In genomic region chr19:19602136-19602712, GRCh38 we compare ENCODE assay signal across 16 cellular contexts. TPM values are rescaled to one million over a fixed set of nuclear protein-coding genes. Genes with fewer than 3 reads are reported as not detected.
A peak's percentile ranks its signal among the peaks of the same experiment; 100 is the strongest.
DNase-seq lines count a peak whose midpoint lies in the region; ATAC-seq and TF ChIP-seq lines count a peak whose summit lies in the region.
"Had no signal": no experiment of that assay in that cellular context is flagged by ENCODE, and none has a peak within 500 bp of the region (broad histone marks: within the 10 kb centered on the region; RNA-seq: fewer than 3 reads in every experiment).

No MANE protein-coding gene starts in this region.

- H2AFZ ChIP-seq in OCI-LY1 (ENCODE audit: low read length): no peak overlapping the region

- no peaks in the 10 kb centered on the region for H3K79me2 ChIP-seq in OCI-LY1 (ENCODE audit: insufficient read depth, low read length)

- peaks cover 29% of the 10 kb centered on the region for H3K36me3 Mint-ChIP-seq in CD4-positive, alpha-beta T cell (ENCODE audit: low read depth)
- peaks cover 9% of the 10 kb centered on the region for H3K36me3 Mint-ChIP-seq in activated T-cell treated with anti-CD3 and anti-CD28 coated beads, Interleukin-2, amount 50 U/mL, for 4 hours (ENCODE audit: insufficient read depth)

- H4K20me1 ChIP-seq in OCI-LY1 (ENCODE audit: insufficient read depth, low read length): no peaks in the 10 kb centered on the region

- peak overlapping the region; percentile 95 for H3K27ac Mint-ChIP-seq in CD4-positive, alpha-beta T cell
- H3K27ac Mint-ChIP-seq: B cell, HFFc6 had no signal

- H3K4me2 ChIP-seq in OCI-LY1 (ENCODE audit: low read length): no peak overlapping the region

- no peaks in the 10 kb centered on the region for H3K27me3 ChIP-seq in CD4-positive, alpha-beta T cell (ENCODE audit: control insufficient read depth, insufficient read depth, low read length)
- H3K27me3 ChIP-seq in OCI-LY1 (ENCODE audit: insufficient read depth, low read length): no peaks in the 10 kb centered on the region
- H3K27me3 ChIP-seq in esophagus (ENCODE audit: control insufficient read depth in 1 of 2, insufficient read depth in 2 of 2, low read length in 2 of 2): no peaks in the 10 kb centered on the region
- H3K27me3 ChIP-seq: dorsolateral prefrontal cortex, gastrocnemius medialis had no signal

- H3K36me3 ChIP-seq in OCI-LY1 (ENCODE audit: insufficient read depth, low read length): peaks cover 10% of the 10 kb centered on the region; the same call in 1 of the 2 replicates
- H3K36me3 ChIP-seq in esophagus (ENCODE audit: control insufficient read depth in 2 of 2, insufficient read depth in 2 of 2, low read length in 1 of 2): no peaks in the 10 kb centered on the region
- H3K36me3 ChIP-seq: gastrocnemius medialis had no signal

- H3K27me3 Mint-ChIP-seq in CD4-positive, alpha-beta T cell: no peaks in the 10 kb centered on the region
- no peaks in the 10 kb centered on the region for H3K27me3 Mint-ChIP-seq in activated T-cell treated with anti-CD3 and anti-CD28 coated beads, Interleukin-2, amount 50 U/mL, for 4 hours (ENCODE audit: low read depth)
- H3K27me3 Mint-ChIP-seq: B cell had no signal

- H3K27ac ChIP-seq in CD4-positive, alpha-beta T cell (ENCODE audit: low read depth, low read length): peak overlapping the region; percentile 80
- peak overlapping the region; percentile 93 for H3K27ac ChIP-seq in OCI-LY1 (ENCODE audit: low read depth, low read length, poor library complexity, severe bottlenecking)
- peak overlapping the region; percentile 9 to 67 for H3K27ac ChIP-seq in esophagus (ENCODE audit: low read depth in 2 of 2, low read length in 1 of 2)
- H3K27ac ChIP-seq: dorsolateral prefrontal cortex, gastrocnemius medialis, VCaP had no signal

- H3K4me3 ChIP-seq in OCI-LY1 (ENCODE audit: low read depth, low read length, poor library complexity, severe bottlenecking): no peak overlapping the region
- no peak overlapping the region for H3K4me3 ChIP-seq in esophagus (ENCODE audit: low read depth in 1 of 2, low read length in 2 of 2)
- H3K4me3 ChIP-seq: dorsolateral prefrontal cortex, gastrocnemius medialis had no signal

- 60 to 65% methylated on average over 9 of the region's 9 CpGs for WGBS in esophagus, 2 donors

- ATAC-seq in CD4-positive, alpha-beta T cell (ENCODE audit: poor library complexity): peak; percentile 8
- ATAC-seq in activated T-cell treated with anti-CD3 and anti-CD28 coated beads, Interleukin-2, amount 50 U/mL, for 4 hours: no peak
- no peak for ATAC-seq in HG02798 (IDR thresholded peaks at IDR 0.05; ENCODE audit: poor library complexity, unreplicated experiment)
- ATAC-seq: gastrocnemius medialis had no signal

- CTCF ChIA-PET in CD4-positive, alpha-beta T cell (lab: Charles Lee): interaction anchor here (1.0 to 2.2 kb wide), 3 partner anchors 40 to 70 kb away, joined by 3 to 9 read pairs (median 3); no protein-coding TSS in a partner anchor

- peak overlapping the region; percentile 72 for H3K4me3 Mint-ChIP-seq in CD4-positive, alpha-beta T cell
- H3K4me3 Mint-ChIP-seq in activated T-cell treated with anti-CD3 and anti-CD28 coated beads, Interleukin-2, amount 50 U/mL, for 4 hours: peak overlapping the region; percentile 42
- H3K4me3 Mint-ChIP-seq: B cell, HFFc6 had no signal

- H3K9ac ChIP-seq in OCI-LY1 (ENCODE audit: low read length): no peak overlapping the region

- TF ChIP-seq CTCF in CD4-positive, alpha-beta T cell (IDR thresholded peaks at IDR 0.05): no peak
- no peak for TF ChIP-seq CTCF in OCI-LY1 (IDR thresholded peaks at IDR 0.05; ENCODE audit: low read length)

- intact Hi-C loops in CD4-positive, alpha-beta T cell (cut with DNase I, micrococcal nuclease): loop anchor here in 1 of 2 experiments (5.0 kb wide), 1 partner anchor 40 kb away; no protein-coding TSS in a partner anchor

- no peaks in the 10 kb centered on the region for H3K9me3 ChIP-seq in CD4-positive, alpha-beta T cell (ENCODE audit: control insufficient read depth, low read length)
- H3K9me3 ChIP-seq in OCI-LY1 (ENCODE audit: low read length): no peaks in the 10 kb centered on the region
- no peaks in the 10 kb centered on the region for H3K9me3 ChIP-seq in esophagus (ENCODE audit: control insufficient read depth in 2 of 2, insufficient read depth in 1 of 2, low read depth in 1 of 2, low read length in 1 of 2)
- H3K9me3 ChIP-seq: gastrocnemius medialis had no signal

- POLR2A ChIA-PET in CD4-positive, alpha-beta T cell (lab: Charles Lee): interaction anchor here (1.0 to 2.3 kb wide), 6 partner anchors 12 to 66 kb away, joined by 3 to 17 read pairs (median 7); partner anchors contain the start of genes ATP13A1, LPAR2, PBX4 and ZNF101

- H3F3A ChIP-seq in OCI-LY1 (ENCODE audit: insufficient read depth, low read length): no peaks in the 10 kb centered on the region

- no peaks in the 10 kb centered on the region for H3K9me2 ChIP-seq in OCI-LY1 (ENCODE audit: low read depth, low read length)

- H3K4me1 Mint-ChIP-seq in CD4-positive, alpha-beta T cell (ENCODE audit: low read depth): peaks cover 68% of the 10 kb centered on the region
- H3K4me1 Mint-ChIP-seq in activated T-cell treated with anti-CD3 and anti-CD28 coated beads, Interleukin-2, amount 50 U/mL, for 4 hours (ENCODE audit: low read depth): peaks cover 70% of the 10 kb centered on the region

- DNase-seq in CD4-positive, alpha-beta T cell: peak in 5 of 10 experiments; percentile 28 to 50 (median 31)
- peak; percentile 41 for DNase-seq in activated T-cell treated with anti-CD3 and anti-CD28 coated beads, Interleukin-2, amount 50 U/mL, for 4 hours
- DNase-seq in MV-4-11 (lab: John Stamatoyannopoulos, UW) (no peak), DMS79 treated with DMSO at 0.1 percent for 48 hours (lab: John Stamatoyannopoulos, UW) (no peak), NOMO-1 treated with dmso at 0.1 percent for 144 hours (lab: John Stamatoyannopoulos, UW; ENCODE audit: unreplicated experiment) (no peak)
- DNase-seq: dorsolateral prefrontal cortex; gastrocnemius medialis; HFFc6; NCI-H524 treated with DMSO at 0.1 percent for 48 hours; SHP77 treated with DMSO at 0.1 percent for 48 hours; stimulated activated CD4-positive, alpha-beta T cell treated with anti-CD3 and anti-CD28 coated beads, Interleukin-2, amount 100 ng/mL, for 24 hours had no signal

- H3K9me3 Mint-ChIP-seq in CD4-positive, alpha-beta T cell: no peaks in the 10 kb centered on the region
- H3K9me3 Mint-ChIP-seq in activated T-cell treated with anti-CD3 and anti-CD28 coated beads, Interleukin-2, amount 50 U/mL, for 4 hours: peaks cover 7% of the 10 kb centered on the region
- H3K9me3 Mint-ChIP-seq: HFFc6 had no signal

- H3K4me1 ChIP-seq in OCI-LY1 (ENCODE audit: insufficient read depth, low read length, severe bottlenecking) (peaks cover 71% of the 10 kb centered on the region), esophagus (ENCODE audit: control insufficient read depth in 2 of 2, insufficient read depth in 2 of 2, low read length in 1 of 2) (peaks cover 2 to 8% of the 10 kb centered on the region in 2 donors)
- H3K4me1 ChIP-seq: gastrocnemius medialis had no signal

RNA-seq across cellular contexts. Expression of gene PBX4, which starts 16.3 kb away (rescaled TPM):
- 10 to 100 TPM; 50.1 to 51.8 TPM for total RNA-seq in CD4-positive, alpha-beta T cell
- 10 to 100 TPM in 1 of 3 donors, 1 to 10 TPM in 2; 8.9 to 12.1 (median 9.2) TPM for total RNA-seq in activated T-cell treated with anti-CD3 and anti-CD28 coated beads, Interleukin-2, amount 50 U/mL, for 4 hours
- polyA plus RNA-seq in esophagus: 1 to 10 TPM; 1.4 to 3.9 TPM
- total RNA-seq: gastrocnemius medialis had no signal

RNA-seq across cellular contexts. Expression of gene LPAR2, which starts 25.8 kb away (rescaled TPM):
- 10 to 100 TPM; 85.9 to 93.7 TPM for total RNA-seq in CD4-positive, alpha-beta T cell
- total RNA-seq in activated T-cell treated with anti-CD3 and anti-CD28 coated beads, Interleukin-2, amount 50 U/mL, for 4 hours: 10 to 100 TPM in 2 of 3 donors, 1 to 10 TPM in 1; 9.4 to 15.1 (median 14.7) TPM
- polyA plus RNA-seq in esophagus: 10 to 100 TPM in 1 of 2 donors, 1 to 10 TPM in 1; 8.3 to 10.3 TPM

RNA-seq across cellular contexts. Expression of gene GMIP, which starts 41.2 kb away (rescaled TPM):
- 10 to 100 TPM; 89.6 to 97.0 TPM for total RNA-seq in CD4-positive, alpha-beta T cell
- 10 to 100 TPM; 38.7 to 43.4 (median 42.1) TPM for total RNA-seq in activated T-cell treated with anti-CD3 and anti-CD28 coated beads, Interleukin-2, amount 50 U/mL, for 4 hours
- polyA plus RNA-seq in esophagus: 10 to 100 TPM in 1 of 2 donors, 1 to 10 TPM in 1; 6.3 to 10.5 TPM

Comparison
In these comparisons a context has a peak if more than half of its experiments do, and no peak if none do; other contexts are left out.
1. H3K27ac ChIP-seq: peak in every context shown above with its lines; median percentile 93 in OCI-LY1; 80 in CD4-positive, alpha-beta T cell; 38 in esophagus.
2. RNA of gene LPAR2, which starts 25.8 kb away (total RNA-seq): 85.9 to 93.7 TPM in CD4-positive, alpha-beta T cell; 9.4 to 15.1 TPM in activated T-cell treated with anti-CD3 and anti-CD28 coated beads, Interleukin-2, amount 50 U/mL, for 4 hours; every median in the first group is over 4 times any median in the second.